ENCODE assay signal across 19 cellular contexts in the genomic region with DNA sequence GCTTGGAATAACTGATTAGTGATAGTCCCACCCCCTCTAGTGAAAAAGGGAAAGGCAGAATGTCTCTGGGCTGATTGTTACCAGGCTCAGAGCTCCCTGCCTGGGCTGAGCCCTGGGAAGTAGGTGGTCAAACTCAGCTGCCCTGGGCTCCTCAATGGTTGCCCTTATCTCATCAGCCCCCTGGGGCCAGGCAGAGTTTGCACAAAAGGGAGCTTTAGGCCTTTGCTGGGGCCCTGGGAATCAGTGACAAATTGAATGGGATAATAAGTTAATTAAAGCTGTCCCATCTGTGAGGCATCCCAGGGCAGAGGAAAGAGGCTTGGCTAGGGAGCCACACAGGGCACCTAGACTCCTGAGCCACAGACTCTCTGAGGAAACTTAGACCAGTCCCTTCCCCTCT.
"Had no signal": no experiment of that assay in that cellular context is flagged by ENCODE, and none has a peak within 500 bp of the region (broad histone marks: within the 10 kb centered on the region; RNA-seq: fewer than 3 reads in every experiment).

No MANE protein-coding gene starts in this region.

- H3K4me1 ChIP-seq: lower lobe of right lung, stomach, transverse colon had no signal

- H3K4me3 ChIP-seq: coronary artery, hepatocyte, left ventricle myocardium inferior, lower lobe of right lung, ovary, stomach, thoracic aorta, transverse colon had no signal

- H3K27ac ChIP-seq: coronary artery, hepatocyte, left ventricle myocardium inferior, lower lobe of right lung, ovary, stomach, thoracic aorta, transverse colon had no signal

- H3K36me3 ChIP-seq: left ventricle myocardium inferior, lower lobe of right lung, ovary, stomach, thoracic aorta, transverse colon had no signal

- H3K27me3 ChIP-seq: hepatocyte, ovary, transverse colon had no signal

- DNase-seq: effector CD4-positive, alpha-beta T cell; foreskin melanocyte; head of caudate nucleus; kidney; left cardiac atrium; left ventricle myocardium inferior; lower lobe of right lung; midbrain; nephron progenitor cell; ovary; small intestine; stimulated activated CD4-positive, alpha-beta T cell treated with anti-CD3 and anti-CD28 coated beads, Interleukin-12 subunit alpha, Interleukin-12 subunit beta, amount 100 ng/mL, for 4 hours; stimulated activated naive CD4-positive, alpha-beta T cell; stomach; substantia nigra; transverse colon had no signal

- H3K79me2 ChIP-seq: hepatocyte had no signal

- H3K4me2 ChIP-seq: hepatocyte had no signal

- ATAC-seq: left cardiac atrium, lower lobe of right lung had no signal
